In the genomic region with DNA sequence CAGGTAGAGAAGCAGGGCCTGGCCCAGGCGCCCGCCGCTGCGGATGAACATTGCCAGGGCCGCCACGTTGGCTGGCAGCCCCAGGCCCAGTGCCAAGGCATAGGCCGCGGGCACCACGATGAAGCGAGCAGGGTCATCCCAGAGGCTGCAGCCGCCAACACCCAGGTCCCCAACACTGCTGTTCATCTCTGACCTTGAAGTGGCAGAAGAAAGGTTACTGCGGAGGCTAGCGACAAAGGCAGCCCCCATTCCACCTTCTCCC, we compare ENCODE assay signal across 30 cellular contexts. TPM values are rescaled to one million over a fixed set of nuclear protein-coding genes. Genes with fewer than 3 reads are reported as not detected.
"Had no signal": no experiment of that assay in that cellular context is flagged by ENCODE, and none has a peak within 500 bp of the region (broad histone marks: within the 10 kb centered on the region; RNA-seq: fewer than 3 reads in every experiment).

No MANE protein-coding gene starts in this region.

- H3K27me3 ChIP-seq: ascending aorta, cardiac muscle cell, Peyer's patch had no signal

- H3K4me3 ChIP-seq: ascending aorta, cardiac muscle cell, Peyer's patch had no signal

- H3K27me3 Mint-ChIP-seq: activated CD4-positive, alpha-beta T cell treated with anti-CD3 and anti-CD28 coated beads, Interleukin-2, amount 10 ng/mL, durations not matched to agents 24 days and 14 days; activated CD8-positive, alpha-beta T cell treated with anti-CD3 and anti-CD28 coated beads for 36 hours; activated naive CD4-positive, alpha-beta T cell treated with anti-CD3 and anti-CD28 coated beads, Interleukin-2, amount 50 U/mL, for 24 hours; central memory CD8-positive, alpha-beta T cell had no signal

- H3K9me3 ChIP-seq: ascending aorta, Peyer's patch had no signal

- H3K27ac Mint-ChIP-seq: activated CD4-positive, alpha-beta T cell treated with anti-CD3 and anti-CD28 coated beads, Interleukin-2, amount 10 ng/mL, durations not matched to agents 24 days and 14 days; activated CD8-positive, alpha-beta T cell treated with anti-CD3 and anti-CD28 coated beads for 36 hours; activated naive CD4-positive, alpha-beta T cell treated with anti-CD3 and anti-CD28 coated beads, Interleukin-2, amount 50 U/mL, for 24 hours; activated T-cell treated with anti-CD3 and anti-CD28 coated beads, Interleukin-2, amount 50 U/mL, for 72 hours; activated T-helper 2 cell treated with anti-CD3 and anti-CD28 coated beads, Interferon-gamma antibody, Interleukin-2, Interleukin-4, amounts not matched to agents 10 μg/mL and 5 μg/mL and 100 μg/mL, durations not matched to agents 14 hours and 24 hours and 36 hours had no signal

- H3K4me1 ChIP-seq: ascending aorta, Peyer's patch had no signal

- H3K36me3 ChIP-seq: cardiac muscle cell, Peyer's patch had no signal

- DNase-seq: activated CD4-positive, alpha-beta T cell treated with anti-CD3 and anti-CD28 coated beads, Interleukin-2, amount 50 U/mL, for 4 hours; activated CD8-positive, alpha-beta T cell treated with anti-CD3 and anti-CD28 coated beads for 36 hours; activated gamma-delta T cell; activated naive CD4-positive, alpha-beta T cell treated with Interleukin-2 at 50 U/mL for 16 hours; activated T-cell treated with anti-CD3 and anti-CD28 coated beads, Interleukin-2, amount 50 U/mL, for 1 hour; activated T-cell treated with anti-CD3 and anti-CD28 coated beads, Interleukin-2, amount 50 U/mL, for 72 hours; amniotic stem cell; NCI-H1092 treated with DMSO at 0.1 percent for 48 hours; NCI-H1417; NCI-H146; NCI-H187; NCI-H2029 treated with DMSO at 0.1 percent for 48 hours; NCI-H2107; NCI-H2171; NCI-H510A; NCI-H526; NCI-H748 treated with DMSO at 0.1 percent for 48 hours; NK-92 treated with Interleukin-12 subunit alpha and Interleukin-12 subunit beta, amount 100 ng/mL, for 24 hours; PC-3; Peyer's patch; RPMI8226; SW 1271; T-helper 1 cell; T1000 had no signal

- H3K27ac ChIP-seq: ascending aorta, cardiac muscle cell, Peyer's patch had no signal

- ATAC-seq: activated CD8-positive, alpha-beta T cell treated with anti-CD3 and anti-CD28 coated beads for 36 hours; PC-3 had no signal

- H3K4me3 Mint-ChIP-seq: activated CD4-positive, alpha-beta T cell treated with anti-CD3 and anti-CD28 coated beads, Interleukin-2, amount 10 ng/mL, durations not matched to agents 24 days and 14 days; activated CD8-positive, alpha-beta T cell treated with anti-CD3 and anti-CD28 coated beads for 36 hours; activated naive CD4-positive, alpha-beta T cell treated with anti-CD3 and anti-CD28 coated beads, Interleukin-2, amount 50 U/mL, for 24 hours; activated T-cell treated with anti-CD3 and anti-CD28 coated beads, Interleukin-2, amount 50 U/mL, for 72 hours; central memory CD8-positive, alpha-beta T cell had no signal

- H3K4me1 Mint-ChIP-seq: activated CD4-positive, alpha-beta T cell treated with anti-CD3 and anti-CD28 coated beads, Interleukin-2, amount 10 ng/mL, durations not matched to agents 24 days and 14 days had no signal

RNA-seq across cellular contexts. Expression of a gene that starts 47.7 kb away (rescaled TPM):
- total RNA-seq: ascending aorta, PC-3 had no signal
